ENCODE assay signal across 21 cellular contexts in genomic region chr10:115939101-115939815, GRCh38.
"Had no signal": no experiment of that assay in that cellular context is flagged by ENCODE, and none has a peak within 500 bp of the region (broad histone marks: within the 10 kb centered on the region; RNA-seq: fewer than 3 reads in every experiment).

No MANE protein-coding gene starts in this region.

- H3K9me3 Mint-ChIP-seq: activated CD4-positive, alpha-beta T cell treated with anti-CD3 and anti-CD28 coated beads, Interleukin-2, amount 10 ng/mL, durations not matched to agents 7 days and 5 days; activated naive CD8-positive, alpha-beta T cell treated with anti-CD3 and anti-CD28 coated beads, Interleukin-2, amount 10 ng/mL, durations not matched to agents 7 days and 5 days; activated T-cell treated with anti-CD3 and anti-CD28 coated beads, Interleukin-2, amount 50 U/mL, for 24 hours; activated T-helper 2 cell treated with anti-CD3 and anti-CD28 coated beads, Interferon-gamma antibody, Interleukin-2, Interleukin-4, amounts not matched to agents 10 μg/mL and 5 μg/mL and 100 μg/mL, durations not matched to agents 14 hours and 24 hours and 36 hours; memory B cell; stimulated activated naive B cell treated with anti-CD40 and anti-IgM and Interleukin-4, amounts not matched to agents 10 μg/mL and 1 μg/mL and 100 μg/mL, for 72 hours had no signal

- H3K36me3 Mint-ChIP-seq: activated naive CD8-positive, alpha-beta T cell treated with anti-CD3 and anti-CD28 coated beads, Interleukin-2, amount 10 ng/mL, durations not matched to agents 7 days and 5 days; memory B cell; natural killer cell; stimulated activated naive B cell treated with anti-CD40 and anti-IgM and Interleukin-4, amounts not matched to agents 10 μg/mL and 1 μg/mL and 100 μg/mL, for 72 hours had no signal

- DNase-seq: activated CD4-positive, alpha-beta T cell treated with anti-CD3 and anti-CD28 coated beads, Interleukin-2, amount 10 ng/mL, durations not matched to agents 7 days and 5 days; activated CD8-positive, alpha-beta T cell treated with anti-CD3 and anti-CD28 coated beads, Interleukin-2, amount 10 ng/mL, durations not matched to agents 7 days and 5 days; activated naive CD4-positive, alpha-beta T cell treated with Interleukin-2 at 50 U/mL for 16 hours; activated naive CD8-positive, alpha-beta T cell treated with anti-CD3 and anti-CD28 coated beads, Interleukin-2, amount 10 ng/mL, durations not matched to agents 7 days and 5 days; activated T-cell treated with anti-CD3 and anti-CD28 coated beads, Interleukin-2, amount 50 U/mL, for 24 hours; effector CD4-positive, alpha-beta T cell; gastrocnemius medialis; heart left ventricle; left ventricle myocardium superior; natural killer cell; retina; stimulated activated naive B cell treated with anti-CD40 and anti-IgM and Interleukin-4, amounts not matched to agents 10 μg/mL and 1 μg/mL and 100 μg/mL, for 72 hours; T-helper 1 cell; upper lobe of right lung had no signal

- H3K27ac ChIP-seq: breast epithelium, coronary artery, gastrocnemius medialis, heart left ventricle, thoracic aorta, upper lobe of right lung had no signal

- H3K4me1 ChIP-seq: breast epithelium, gastrocnemius medialis, heart left ventricle, upper lobe of right lung had no signal

- H3K27me3 ChIP-seq: breast epithelium, gastrocnemius medialis, heart left ventricle, upper lobe of right lung had no signal

- H3K36me3 ChIP-seq: breast epithelium, gastrocnemius medialis, heart left ventricle, thoracic aorta, upper lobe of right lung had no signal

- H3K4me3 Mint-ChIP-seq: activated CD4-positive, alpha-beta T cell treated with anti-CD3 and anti-CD28 coated beads, Interleukin-2, amount 10 ng/mL, durations not matched to agents 7 days and 5 days; activated CD8-positive, alpha-beta T cell treated with anti-CD3 and anti-CD28 coated beads, Interleukin-2, amount 10 ng/mL, durations not matched to agents 7 days and 5 days; activated naive CD8-positive, alpha-beta T cell treated with anti-CD3 and anti-CD28 coated beads, Interleukin-2, amount 10 ng/mL, durations not matched to agents 7 days and 5 days; activated T-cell treated with anti-CD3 and anti-CD28 coated beads, Interleukin-2, amount 50 U/mL, for 24 hours; memory B cell; natural killer cell; stimulated activated naive B cell treated with anti-CD40 and anti-IgM and Interleukin-4, amounts not matched to agents 10 μg/mL and 1 μg/mL and 100 μg/mL, for 72 hours had no signal

- ATAC-seq: activated CD4-positive, CD25-positive, alpha-beta regulatory T cell treated with anti-CD3 and anti-CD28 coated beads, Interleukin-2, amount 50 U/mL, for 24 hours; activated CD8-positive, alpha-beta T cell treated with anti-CD3 and anti-CD28 coated beads, Interleukin-2, amount 10 ng/mL, durations not matched to agents 7 days and 5 days; esophagus mucosa; gastrocnemius medialis; heart left ventricle; left ventricle myocardium superior; natural killer cell; stimulated activated naive B cell treated with anti-CD40 and anti-IgM and Interleukin-4, amounts not matched to agents 10 μg/mL and 1 μg/mL and 100 μg/mL, for 72 hours; upper lobe of right lung had no signal

- H3K27ac Mint-ChIP-seq: activated CD4-positive, alpha-beta T cell treated with anti-CD3 and anti-CD28 coated beads, Interleukin-2, amount 10 ng/mL, durations not matched to agents 7 days and 5 days; activated CD8-positive, alpha-beta T cell treated with anti-CD3 and anti-CD28 coated beads, Interleukin-2, amount 10 ng/mL, durations not matched to agents 7 days and 5 days; activated naive CD8-positive, alpha-beta T cell treated with anti-CD3 and anti-CD28 coated beads, Interleukin-2, amount 10 ng/mL, durations not matched to agents 7 days and 5 days; activated T-cell treated with anti-CD3 and anti-CD28 coated beads, Interleukin-2, amount 50 U/mL, for 24 hours; activated T-helper 2 cell treated with anti-CD3 and anti-CD28 coated beads, Interferon-gamma antibody, Interleukin-2, Interleukin-4, amounts not matched to agents 10 μg/mL and 5 μg/mL and 100 μg/mL, durations not matched to agents 14 hours and 24 hours and 36 hours; memory B cell; natural killer cell; stimulated activated naive B cell treated with anti-CD40 and anti-IgM and Interleukin-4, amounts not matched to agents 10 μg/mL and 1 μg/mL and 100 μg/mL, for 72 hours had no signal

- H3K4me1 Mint-ChIP-seq: activated CD4-positive, alpha-beta T cell treated with anti-CD3 and anti-CD28 coated beads, Interleukin-2, amount 10 ng/mL, durations not matched to agents 7 days and 5 days; activated naive CD8-positive, alpha-beta T cell treated with anti-CD3 and anti-CD28 coated beads, Interleukin-2, amount 10 ng/mL, durations not matched to agents 7 days and 5 days; memory B cell; natural killer cell; stimulated activated naive B cell treated with anti-CD40 and anti-IgM and Interleukin-4, amounts not matched to agents 10 μg/mL and 1 μg/mL and 100 μg/mL, for 72 hours had no signal

- H3K27me3 Mint-ChIP-seq: activated CD4-positive, alpha-beta T cell treated with anti-CD3 and anti-CD28 coated beads, Interleukin-2, amount 10 ng/mL, durations not matched to agents 7 days and 5 days; activated naive CD8-positive, alpha-beta T cell treated with anti-CD3 and anti-CD28 coated beads, Interleukin-2, amount 10 ng/mL, durations not matched to agents 7 days and 5 days; activated T-cell treated with anti-CD3 and anti-CD28 coated beads, Interleukin-2, amount 50 U/mL, for 24 hours; memory B cell; stimulated activated naive B cell treated with anti-CD40 and anti-IgM and Interleukin-4, amounts not matched to agents 10 μg/mL and 1 μg/mL and 100 μg/mL, for 72 hours had no signal

- H3K4me3 ChIP-seq: breast epithelium, coronary artery, gastrocnemius medialis, heart left ventricle, thoracic aorta, upper lobe of right lung had no signal

- H3K9me3 ChIP-seq: breast epithelium, gastrocnemius medialis, heart left ventricle, thoracic aorta, upper lobe of right lung had no signal
